ENCODE assay signal across 8 cellular contexts in the genomic region with DNA sequence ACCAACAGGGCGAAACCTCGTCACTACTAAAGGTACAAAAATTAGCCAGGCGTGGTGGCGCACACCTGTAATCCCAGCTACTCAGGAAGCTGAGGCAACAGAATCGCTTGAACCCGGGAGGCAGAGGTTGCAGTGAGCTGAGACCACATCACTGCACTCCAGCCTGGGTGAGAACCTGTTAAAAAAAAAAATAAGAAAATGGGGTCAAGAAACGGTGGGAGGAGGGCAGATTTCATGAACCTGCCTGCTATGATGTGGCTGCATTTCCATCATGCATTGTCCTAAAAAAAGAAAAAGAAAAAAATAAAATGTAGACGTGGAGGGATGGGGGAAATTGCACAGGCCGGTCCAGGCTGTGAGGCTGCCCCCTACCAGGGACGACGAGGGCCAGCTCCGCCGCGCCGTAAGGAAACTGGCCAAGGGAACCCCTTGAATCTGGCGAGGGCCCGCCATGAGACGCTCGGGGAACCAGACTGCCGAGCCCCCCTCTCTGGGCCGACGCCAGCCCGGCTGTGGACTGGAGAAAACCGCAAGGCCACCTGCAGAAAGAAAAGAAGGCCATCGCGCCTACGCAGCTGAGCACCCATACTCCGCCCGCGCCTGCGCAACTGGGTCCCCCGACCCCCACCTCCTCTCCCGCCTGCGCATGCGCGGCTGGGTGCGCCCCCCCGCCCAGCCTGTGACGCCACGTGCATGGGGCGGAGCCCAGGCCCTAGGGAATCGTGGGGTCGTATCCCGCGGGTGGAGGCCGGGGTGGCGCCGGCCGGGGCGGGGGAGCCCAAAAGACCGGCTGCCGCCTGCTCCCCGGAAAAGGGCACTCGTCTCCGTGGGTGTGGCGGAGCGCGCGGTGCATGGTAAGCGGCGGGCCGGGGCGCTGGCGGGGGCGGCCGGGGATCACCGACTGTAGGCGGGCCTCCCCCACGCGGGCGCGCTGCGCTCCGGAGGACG. TPM values are rescaled to one million over a fixed set of nuclear protein-coding genes. Genes with fewer than 3 reads are reported as not detected.
DNase-seq lines count a peak whose midpoint lies in the region; ATAC-seq and TF ChIP-seq lines count a peak whose summit lies in the region.

ENTPD6 (plus strand) TSS at position 699 of the 948 bp plus-strand sequence. CDS start 10,825 bp downstream, outside the sequence.

- no TSS peak for BruUV-seq in IMR-90 (replicated peaks; lab: Mats Ljungman, UMichigan)

- peak within 1 kb of the TSS; percentile 68 for H4K91ac ChIP-seq in IMR-90 (ENCODE audit: insufficient read depth, low read depth, low read length)

- intact Hi-C loops in IMR-90 (cut with micrococcal nuclease): loop anchor here (2.0 kb wide), 1 partner anchor 54 kb away; the partner anchor contains the start of gene PYGB

- H3K4me2 ChIP-seq in IMR-90 (ENCODE audit: low read depth, low read length): peak within 1 kb of the TSS; percentile 94

- H2BK5ac ChIP-seq in IMR-90 (ENCODE audit: low read depth, low read length, poor library complexity, severe bottlenecking): peak within 1 kb of the TSS; percentile 47

- peak within 1 kb of the TSS; percentile 70 for H3K4ac ChIP-seq in IMR-90 (ENCODE audit: low read depth, low read length)

- peak within 1 kb of the TSS; percentile 61 for H2AK5ac ChIP-seq in IMR-90 (ENCODE audit: low read depth, low read length)

- ATAC-seq in GM21529 (IDR thresholded peaks at IDR 0.05; ENCODE audit: unreplicated experiment) (peak; percentile 79), IMR-90 (ENCODE audit: low read depth) (peak; percentile 93)

- 0 out of 2 replicates have a peak, but pooled peaks cover 2% of the 10 kb centered on the region for H3K36me3 ChIP-seq in IMR-90 (ENCODE audit: control insufficient read depth, insufficient read depth, low read length)
- no peaks in the 10 kb centered on the region for H3K36me3 ChIP-seq in muscle layer of colon (ENCODE audit: insufficient read depth, low read length)

- H2AK9ac ChIP-seq in IMR-90 (replicated peaks; ENCODE audit: low read depth, low read length, poor library complexity): peak within 1 kb of the TSS; percentile 98

- peak within 1 kb of the TSS; percentile 53 for H2BK120ac ChIP-seq in IMR-90 (ENCODE audit: low read depth, low read length)

- peaks cover 27% of the 10 kb centered on the region for H4K20me1 ChIP-seq in IMR-90 (ENCODE audit: insufficient read depth, low read length)

- H3K4me1 ChIP-seq in IMR-90 (ENCODE audit: control insufficient read depth, insufficient read depth, low read length): peaks cover 7% of the 10 kb centered on the region
- H3K4me1 ChIP-seq in muscle layer of colon (ENCODE audit: insufficient read depth, low read length): peaks cover 30% of the 10 kb centered on the region

- in situ Hi-C loops in IMR-90 (cut with MboI; ENCODE audit: low sequenced_read_pairs): loop anchor here (5.0 to 10.0 kb wide), 5 partner anchors 37 to 220 kb away; partner anchors contain the start of gene APMAP

- H4K8ac ChIP-seq in IMR-90 (ENCODE audit: low read depth in 2 of 2, low read length in 2 of 2): peak within 1 kb of the TSS; percentile 97

- peak within 1 kb of the TSS; percentile 79 for H3K14ac ChIP-seq in IMR-90 (replicated peaks; ENCODE audit: low read depth, low read length)

- dilution Hi-C loops in IMR-90 (cut with HindIII; ENCODE audit: low sequenced_read_pairs, unreplicated experiment): no loop called here

- peak within 1 kb of the TSS; percentile 92 for H3K9ac ChIP-seq in IMR-90 (ENCODE audit: low read depth, low read length)
- peak within 1 kb of the TSS; percentile 73 for H3K9ac ChIP-seq in muscle layer of colon (ENCODE audit: low read length)

- WGBS in IMR-90 (ENCODE audit: extremely low coverage in 2 of 2, insufficient read length in 1 of 2), 2 experiments: 14% methylated on average over 37 of the region's 75 CpGs; no CpG with 5 or more reads in 1 of the 2 experiments

- H3K4me3 ChIP-seq in IMR-90 (ENCODE audit: insufficient read depth, low read depth, low read length) (peak within 1 kb of the TSS; percentile 90), muscle layer of colon (ENCODE audit: low read depth in 1 of 2, low read length in 2 of 2) (peak within 1 kb of the TSS; percentile 89 to 94)

- peak within 1 kb of the TSS; percentile 34; the same call in 1 of the 2 replicates for H3K18ac ChIP-seq in IMR-90 (ENCODE audit: low read depth, low read length)

- H2BK20ac ChIP-seq in IMR-90 (ENCODE audit: low read depth, low read length): 0 out of 2 replicates have a peak within 1 kb of the TSS, but pooled peaks have one; percentile 21

- DNase-seq in DMS153 (lab: John Stamatoyannopoulos, UW) (peak; percentile 75), IMR-90 (peak; percentile 81), OCI-M1 (lab: John Stamatoyannopoulos, UW) (peak; percentile 92), erythroblast (lab: John Stamatoyannopoulos, UW) (peak; percentile 91 to 94)
- DNase-seq in activated T-cell treated with anti-CD3 and anti-CD28 coated beads, Interleukin-2, amount 50 U/mL, for 1 hour: peak; percentile 98
- peak; percentile 88 to 89 for DNase-seq in stimulated activated CD8-positive, alpha-beta memory T cell treated with anti-CD3 and anti-CD28 coated beads, Interleukin-7, amount 100 ng/mL, for 1 hour (ENCODE audit: low read depth in 2 of 2)

- no peaks in the 10 kb centered on the region for H3K9me3 ChIP-seq in IMR-90 (ENCODE audit: control insufficient read depth, insufficient read depth, low read length)
- H3K9me3 ChIP-seq in muscle layer of colon (ENCODE audit: low read length): no peaks in the 10 kb centered on the region

- TF ChIP-seq CTCF in IMR-90 (conservative IDR thresholded peaks at IDR 0.05; ENCODE audit: low read depth, low read length): 0 out of 2 replicates have a peak, but pooled peaks have one; percentile 23

- POLR2A ChIA-PET in IMR-90 (lab: Charles Lee; ENCODE audit: unreplicated experiment): no interaction called here

- H4K5ac ChIP-seq in IMR-90 (ENCODE audit: low read depth, low read length): peak within 1 kb of the TSS; percentile 44

- H3K79me1 ChIP-seq in IMR-90 (ENCODE audit: low read depth in 1 of 2, low read length in 2 of 2): peaks cover 33 to 39% of the 10 kb centered on the region in 2 experiments

- peak; percentile 69 for TF ChIP-seq POLR2A in IMR-90 (IDR thresholded peaks at IDR 0.05; ENCODE audit: low read depth, low read length)
- peak; percentile 58 for TF ChIP-seq POLR2A in erythroblast (IDR thresholded peaks at IDR 0.05; ENCODE audit: low read length)

- peaks cover 10% of the 10 kb centered on the region; the same call in 1 of the 2 replicates for H3K27me3 ChIP-seq in IMR-90 (ENCODE audit: control insufficient read depth, insufficient read depth, low read length)
- no peaks in the 10 kb centered on the region for H3K27me3 ChIP-seq in muscle layer of colon (ENCODE audit: control insufficient read depth in 1 of 2, insufficient read depth in 2 of 2, low read length in 2 of 2)

- H2BK15ac ChIP-seq in IMR-90 (ENCODE audit: low read depth, low read length): 0 out of 3 replicates have a peak within 1 kb of the TSS, but pooled peaks have one; percentile 53

- peak within 1 kb of the TSS; percentile 82; the same call in 1 of the 2 replicates for H3K23ac ChIP-seq in IMR-90 (ENCODE audit: low read depth, low read length)

- CTCF ChIA-PET in IMR-90 (lab: Yijun Ruan, JAX): interaction anchor here (1.0 to 1.4 kb wide), 3 partner anchors 9 to 53 kb away, joined by 3 to 4 read pairs (median 4); partner anchors contain the start of gene PYGB

- H3K27ac ChIP-seq in IMR-90 (ENCODE audit: insufficient read depth, low read length): peak within 1 kb of the TSS; percentile 66
- peak within 1 kb of the TSS; percentile 96 for H3K27ac ChIP-seq in muscle layer of colon (ENCODE audit: low read depth, low read length)

- peaks cover 15% of the 10 kb centered on the region for H3K9me1 ChIP-seq in IMR-90 (ENCODE audit: insufficient read depth, low read length)

- H2AFZ ChIP-seq in IMR-90 (replicated peaks; ENCODE audit: low read length, poor library complexity): peak within 1 kb of the TSS; percentile 99

- peak; percentile 20 for TF ChIP-seq RAD21 in IMR-90 (IDR thresholded peaks at IDR 0.05; ENCODE audit: low read length)

- H3K56ac ChIP-seq in IMR-90 (ENCODE audit: extremely low read depth, insufficient read depth, low read length): peak within 1 kb of the TSS; percentile 24; the same call in 1 of the 2 replicates

TF ChIP-seq in IMR-90, 13 proteins besides CTCF, POLR2A, EP300 and RAD21 (continues in another document):
- TF ChIP-seq MAFK (IDR thresholded peaks at IDR 0.05; ENCODE audit: low read depth, low read length) (no peak), CHD1 (IDR thresholded peaks at IDR 0.05; ENCODE audit: low read depth, low read length) (no peak), RCOR1 (IDR thresholded peaks at IDR 0.05; ENCODE audit: insufficient replicate concordance, low read length) (no peak), MAZ (IDR thresholded peaks at IDR 0.05; ENCODE audit: borderline replicate concordance, low read depth, low read length) (peak; percentile 97), SMC3 (IDR thresholded peaks at IDR 0.05; ENCODE audit: low read depth, low read length) (no peak), USF2 (IDR thresholded peaks at IDR 0.05; ENCODE audit: low read depth, low read length) (peak; percentile 61), NFE2L2 (IDR thresholded peaks at IDR 0.05; ENCODE audit: low read depth, low read length) (no peak), RFX5 (IDR thresholded peaks at IDR 0.05; ENCODE audit: low read depth, low read length) (no peak), FOS (IDR thresholded peaks at IDR 0.05; ENCODE audit: low read depth, low read length) (no peak), CEBPB (IDR thresholded peaks at IDR 0.05; ENCODE audit: low read depth, low read length) (no peak)
- TF ChIP-seq, protein P1, sequence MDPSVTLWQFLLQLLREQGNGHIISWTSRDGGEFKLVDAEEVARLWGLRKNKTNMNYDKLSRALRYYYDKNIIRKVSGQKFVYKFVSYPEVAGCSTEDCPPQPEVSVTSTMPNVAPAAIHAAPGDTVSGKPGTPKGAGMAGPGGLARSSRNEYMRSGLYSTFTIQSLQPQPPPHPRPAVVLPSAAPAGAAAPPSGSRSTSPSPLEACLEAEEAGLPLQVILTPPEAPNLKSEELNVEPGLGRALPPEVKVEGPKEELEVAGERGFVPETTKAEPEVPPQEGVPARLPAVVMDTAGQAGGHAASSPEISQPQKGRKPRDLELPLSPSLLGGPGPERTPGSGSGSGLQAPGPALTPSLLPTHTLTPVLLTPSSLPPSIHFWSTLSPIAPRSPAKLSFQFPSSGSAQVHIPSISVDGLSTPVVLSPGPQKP (IDR thresholded peaks at IDR 0.05; ENCODE audit: borderline replicate concordance, low read depth, low read length): no peak

RNA-seq across cellular contexts. Expression of gene ENTPD6, which starts in this region (rescaled TPM):
- 53.6 and 61.1 TPM in 2 replicates for total RNA-seq in IMR-90 (2012; rRNA removed)
- polyA plus RNA-seq in IMR-90 (2012; rRNA removed): 98.4 and 98.6 TPM in 2 replicates
- polyA plus RNA-seq in IMR-90 (2012; cell fraction: cytosol; rRNA removed): 79.7 and 106 TPM in 2 replicates
- polyA plus RNA-seq in IMR-90 (2012; cell fraction: nucleus; rRNA removed; ENCODE audit: low replicate concordance): 204 and 302 TPM in 2 replicates

Comparison
In these comparisons a context has a peak if more than half of its experiments do, and no peak if none do; other contexts are left out.
1. Peak in every context shown above with its lines: DNase-seq, ATAC-seq, H3K4me3 ChIP-seq and H3K27ac ChIP-seq.